In genomic region chr1:224392411-224393249, GRCh38 we compare ENCODE assay signal across 1 cellular context.
TF ChIP-seq lines count a peak whose summit lies in the region.

No MANE protein-coding gene starts in this region.

TF ChIP-seq in K562, 482 proteins besides CTCF, POLR2A, EP300 and RAD21 (continued from another document):
- peak; percentile 91 for TF ChIP-seq PRDM10 (IDR thresholded peaks at IDR 0.05; ENCODE audit: partially characterized antibody)
- peak; percentile 40; the same call in 1 of the 2 replicates for TF ChIP-seq CREM (IDR thresholded peaks at IDR 0.05; ENCODE audit: low read depth)
- no peak for TF ChIP-seq ZNF445 (CRISPR knock-in tag; IDR thresholded peaks at IDR 0.05; ENCODE audit: low read depth)
- TF ChIP-seq POLR3A (IDR thresholded peaks at IDR 0.05; ENCODE audit: borderline replicate concordance, extremely low read depth, insufficient read depth, insufficient read length) = no peak
- no peak for TF ChIP-seq KLF1 (tag; IDR thresholded peaks at IDR 0.05)
- peak; percentile 37; the same call in 1 of the 2 replicates for TF ChIP-seq NCOA1 (IDR thresholded peaks at IDR 0.05; ENCODE audit: low read depth)
- peak; percentile 91 for TF ChIP-seq STAT5A (IDR thresholded peaks at IDR 0.05; ENCODE audit: borderline replicate concordance, low read length)
- TF ChIP-seq MTA2 (IDR thresholded peaks at IDR 0.05; ENCODE audit: low read depth) = peak; percentile 93
- TF ChIP-seq ADNP (tag; IDR thresholded peaks at IDR 0.05) = 0 out of 2 replicates have a peak, but pooled peaks have one; percentile 38
- TF ChIP-seq BCOR (IDR thresholded peaks at IDR 0.05) = peak; percentile 24; the same call in 1 of the 2 replicates
- TF ChIP-seq SOX6 (IDR thresholded peaks at IDR 0.05) = peak; percentile 86
- TF ChIP-seq HLTF (IDR thresholded peaks at IDR 0.05) = peak; percentile 15; the same call in 1 of the 2 replicates
